ENCODE assay signal across 8 cellular contexts in the genomic region with DNA sequence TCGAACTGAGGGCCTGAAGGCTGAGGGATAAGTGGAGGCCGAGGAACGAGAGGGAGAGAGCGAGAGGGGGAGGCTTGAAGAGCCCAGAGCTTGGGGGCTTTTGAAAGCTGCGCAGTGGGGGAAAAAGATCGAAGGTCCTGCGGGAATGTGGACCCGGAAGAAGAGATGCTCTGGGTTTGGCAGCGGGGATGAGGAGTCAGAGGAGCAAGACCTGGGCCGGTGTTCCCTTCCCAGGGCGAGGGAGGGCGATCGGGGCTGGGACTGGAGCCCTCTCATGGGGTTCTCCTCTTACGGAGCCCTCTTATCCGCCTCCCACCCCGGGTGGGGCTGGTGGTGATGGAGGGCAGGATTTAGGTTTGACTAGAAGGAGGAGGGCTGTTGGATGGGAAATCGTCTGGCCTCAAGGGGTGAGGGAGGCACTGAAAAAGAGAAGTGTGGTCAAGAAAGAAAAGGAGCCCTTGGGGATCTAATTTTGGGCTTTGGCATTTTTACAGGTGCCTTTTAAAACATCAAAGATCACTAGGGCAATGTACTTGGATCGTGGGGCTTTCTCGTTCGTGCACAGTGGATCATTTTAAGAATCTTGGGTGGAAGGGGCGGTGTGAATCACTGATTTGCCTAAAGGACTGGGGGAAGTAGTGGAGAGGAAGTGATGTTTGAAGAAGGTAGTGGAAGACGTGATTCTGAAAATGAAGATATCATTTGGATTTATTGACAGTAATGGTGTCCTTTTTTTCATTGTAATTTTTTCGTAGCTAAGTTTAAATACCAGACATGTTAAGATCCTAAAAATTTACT. TPM values are rescaled to one million over a fixed set of nuclear protein-coding genes. Genes with fewer than 3 reads are reported as not detected.
DNase-seq lines count a peak whose midpoint lies in the region; ATAC-seq lines count a peak whose summit lies in the region.

No MANE protein-coding gene starts in this region.

- peak; percentile 24 for ATAC-seq in HG02884 (IDR thresholded peaks at IDR 0.05; ENCODE audit: unreplicated experiment)
- ATAC-seq in stimulated activated naive CD8-positive, alpha-beta T cell treated with anti-CD3 and anti-CD28 coated beads, Interleukin-15, Interleukin-2, amounts not matched to agents 100 U/mL and 50 U/mL, for 24 hours = peak; percentile 38

- peaks cover 6% of the 10 kb centered on the region for H3K4me1 ChIP-seq in mesodermal cell (ENCODE audit: control insufficient read depth, insufficient read depth, low read length, poor library complexity, severe bottlenecking)

- no peaks in the 10 kb centered on the region for H3K9me3 ChIP-seq in mesodermal cell (ENCODE audit: control insufficient read depth, low read length)

- peak overlapping the region; percentile 94 for H3K4me3 ChIP-seq in mesodermal cell (ENCODE audit: extremely low read depth, insufficient read depth, low read length, poor library complexity, severe bottlenecking)

- no peaks in the 10 kb centered on the region for H3K36me3 ChIP-seq in mesodermal cell (ENCODE audit: control insufficient read depth, insufficient read depth, low read length)

- DNase-seq in activated CD4-positive, CD25-positive, alpha-beta regulatory T cell treated with anti-CD3 and anti-CD28 coated beads, Interleukin-2, amount 50 U/mL, for 16 hours (ENCODE audit: low read depth, low spot score) = peak; percentile 29
- DNase-seq in activated CD4-positive, CD25-positive, alpha-beta regulatory T cell treated with anti-CD3 and anti-CD28 coated beads, Interleukin-2, amount 50 U/mL, for 72 hours = no peak
- DNase-seq in NCI-H2227 (lab: John Stamatoyannopoulos, UW; ENCODE audit: unreplicated experiment) (peak; percentile 60), epidermal melanocyte (ENCODE audit: insufficient read length, low spot score) (peak; percentile 53)
- peak; percentile 78 for DNase-seq in activated CD8-positive, alpha-beta memory T cell treated with anti-CD3 and anti-CD28 coated beads for 24 hours
- peak; percentile 54 for DNase-seq in stimulated activated naive CD8-positive, alpha-beta T cell treated with anti-CD3 and anti-CD28 coated beads, Interleukin-15, Interleukin-2, amounts not matched to agents 100 U/mL and 50 U/mL, for 24 hours

- H3K27ac ChIP-seq in mesodermal cell (ENCODE audit: low read depth, low read length, severe bottlenecking) = peak overlapping the region; percentile 96

- WGBS in mesodermal cell (ENCODE audit: insufficient coverage in 2 of 2), 2 experiments = 1 to 2% methylated on average over 15 to 16 of the region's 23 CpGs

RNA-seq across cellular contexts. Expression of gene SAMD8, which starts 0.6 kb away (rescaled TPM):
- polyA plus RNA-seq in mesodermal cell (2013, experiment 1 of 2) = 20.9 TPM
- 18.3 TPM for polyA plus RNA-seq in mesodermal cell (2013, experiment 2 of 2)
